ENCODE assay signal across 24 cellular contexts in genomic region chr5:168128556-168128955, GRCh38.
DNase-seq lines count a peak whose midpoint lies in the region; ATAC-seq and TF ChIP-seq lines count a peak whose summit lies in the region.
"Had no signal": no experiment of that assay in that cellular context is flagged by ENCODE, and none has a peak within 500 bp of the region (broad histone marks: within the 10 kb centered on the region; RNA-seq: fewer than 3 reads in every experiment).

No MANE protein-coding gene starts in this region.

- peaks cover 7% of the 10 kb centered on the region for H3K4me1 Mint-ChIP-seq in endodermal cell

- TF ChIP-seq POLR2A in esophagus muscularis mucosa (IDR thresholded peaks at IDR 0.05; ENCODE audit: low read depth), result no peak

- no peaks in the 10 kb centered on the region for H3K4me1 ChIP-seq in endodermal cell (ENCODE audit: control insufficient read depth, insufficient read depth, low read length)
- H3K4me1 ChIP-seq in esophagus muscularis mucosa, result peaks cover 0 to 11% (median 9%) of the 10 kb centered on the region in 4 donors
- H3K4me1 ChIP-seq: transverse colon had no signal

- TF ChIP-seq CTCF in endodermal cell (conservative IDR thresholded peaks at IDR 0.05) (no peak), esophagus muscularis mucosa (IDR thresholded peaks at IDR 0.05) (no peak)

- H3K9me3 ChIP-seq in endodermal cell (ENCODE audit: control insufficient read depth, low read length) (no peaks in the 10 kb centered on the region), esophagus muscularis mucosa (no peaks in the 10 kb centered on the region)
- H3K9me3 ChIP-seq: mucosa of descending colon, transverse colon had no signal

- ATAC-seq in sciatic nerve, result peak; percentile 71
- ATAC-seq: K562; mucosa of descending colon; stimulated activated naive CD8-positive, alpha-beta T cell treated with anti-CD3 and anti-CD28 coated beads, Interleukin-15, amount 100 ng/mL, for 72 hours had no signal

- H3K27me3 Mint-ChIP-seq in endodermal cell (ENCODE audit: insufficient read depth), result peaks cover 2% of the 10 kb centered on the region
- H3K27me3 Mint-ChIP-seq: activated CD4-positive, alpha-beta T cell treated with anti-CD3 and anti-CD28 coated beads, Interleukin-2, amount 10 ng/mL, durations not matched to agents 7 days and 5 days had no signal

- H3K4me3 ChIP-seq in endodermal cell (ENCODE audit: low read length), result no peak overlapping the region
- no peak overlapping the region for H3K4me3 ChIP-seq in esophagus muscularis mucosa
- H3K4me3 ChIP-seq: K562, lung, mucosa of descending colon, transverse colon had no signal

- no peaks in the 10 kb centered on the region for H3K36me3 Mint-ChIP-seq in endodermal cell (ENCODE audit: low read depth)

- DNase-seq in NCI-H1092 treated with DMSO at 0.1 percent for 48 hours (lab: John Stamatoyannopoulos, UW), result peak; percentile 39
- no peak for DNase-seq in NCI-H1092 (lab: John Stamatoyannopoulos, UW)
- peak; percentile 31 for DNase-seq in NCI-H82 (lab: John Stamatoyannopoulos, UW)
- DNase-seq in endodermal cell, result no peak
- no peak for DNase-seq in sciatic nerve (ENCODE audit: low spot score)
- DNase-seq in Kasumi-1 (lab: John Stamatoyannopoulos, UW), result no peak
- no peak for DNase-seq in esophagus muscularis mucosa (ENCODE audit: extremely low spot score)
- DNase-seq in kidney glomerular epithelial cell (lab: John Stamatoyannopoulos, UW), result no peak
- DNase-seq: activated CD4-positive, alpha-beta T cell treated with anti-CD3 and anti-CD28 coated beads, Interleukin-2, amount 10 ng/mL, durations not matched to agents 7 days and 5 days; activated naive CD4-positive, alpha-beta T cell treated with anti-CD3 and anti-CD28 coated beads for 36 hours; amygdala; CD4-positive, alpha-beta T cell; central memory CD4-positive, alpha-beta T cell; islet precursor cell; mucosa of descending colon; NCI-H1694; NCI-H526 treated with DMSO at 0.1 percent for 48 hours; stimulated activated naive CD8-positive, alpha-beta T cell treated with anti-CD3 and anti-CD28 coated beads, Interleukin-15, amount 100 ng/mL, for 72 hours; T-helper 9 cell; transverse colon had no signal

- no peak for TF ChIP-seq EP300 in esophagus muscularis mucosa (IDR thresholded peaks at IDR 0.05)

- 92% methylated on average over 4 to 7 of the region's 7 CpGs for WGBS in endodermal cell (ENCODE audit: insufficient coverage in 1 of 2, insufficient read length in 1 of 2), 2 experiments
- WGBS in esophagus muscularis mucosa, result 50% methylated on average over 7 of the region's 7 CpGs

- peak overlapping the region; percentile 91 for H3K27ac ChIP-seq in endodermal cell (ENCODE audit: low read depth, low read length)
- H3K27ac ChIP-seq in esophagus muscularis mucosa (replicated peaks in 1 of 4), result no peak overlapping the region
- H3K27ac ChIP-seq: 22Rv1, RWPE1, transverse colon had no signal

- no peaks in the 10 kb centered on the region for H3K9me3 Mint-ChIP-seq in endodermal cell
- H3K9me3 Mint-ChIP-seq: activated CD4-positive, alpha-beta T cell treated with anti-CD3 and anti-CD28 coated beads, Interleukin-2, amount 10 ng/mL, durations not matched to agents 7 days and 5 days; activated naive CD4-positive, alpha-beta T cell treated with anti-CD3 and anti-CD28 coated beads for 36 hours; CD4-positive, alpha-beta T cell; stimulated activated naive CD8-positive, alpha-beta T cell treated with anti-CD3 and anti-CD28 coated beads, Interleukin-15, amount 100 ng/mL, for 72 hours had no signal

- H3K36me3 ChIP-seq in endodermal cell (ENCODE audit: control insufficient read depth, insufficient read depth, low read length) (no peaks in the 10 kb centered on the region), esophagus muscularis mucosa (no peaks in the 10 kb centered on the region)
- H3K36me3 ChIP-seq: transverse colon had no signal

- intact Hi-C loops in sciatic nerve (cut with DNase I), result no loop called here
- intact Hi-C loops in esophagus muscularis mucosa (cut with DNase I), result no loop called here

- no peak overlapping the region for H3K4me3 Mint-ChIP-seq in endodermal cell
- H3K4me3 Mint-ChIP-seq: activated CD4-positive, alpha-beta T cell treated with anti-CD3 and anti-CD28 coated beads, Interleukin-2, amount 10 ng/mL, durations not matched to agents 7 days and 5 days; activated naive CD4-positive, alpha-beta T cell treated with anti-CD3 and anti-CD28 coated beads for 36 hours; CD4-positive, alpha-beta T cell; stimulated activated naive CD8-positive, alpha-beta T cell treated with anti-CD3 and anti-CD28 coated beads, Interleukin-15, amount 100 ng/mL, for 72 hours had no signal

- no peak overlapping the region for H3K9ac ChIP-seq in endodermal cell (ENCODE audit: extremely low read depth, low read length, poor library complexity, severe bottlenecking)

- H3K27ac Mint-ChIP-seq in endodermal cell, result no peak overlapping the region
- H3K27ac Mint-ChIP-seq: activated CD4-positive, alpha-beta T cell treated with anti-CD3 and anti-CD28 coated beads, Interleukin-2, amount 10 ng/mL, durations not matched to agents 7 days and 5 days; activated naive CD4-positive, alpha-beta T cell treated with anti-CD3 and anti-CD28 coated beads for 36 hours; CD4-positive, alpha-beta T cell; stimulated activated naive CD8-positive, alpha-beta T cell treated with anti-CD3 and anti-CD28 coated beads, Interleukin-15, amount 100 ng/mL, for 72 hours had no signal

- H3K27me3 ChIP-seq in endodermal cell (ENCODE audit: control insufficient read depth, insufficient read depth, low read length, poor library complexity, severe bottlenecking), result no peaks in the 10 kb centered on the region
- H3K27me3 ChIP-seq in esophagus muscularis mucosa, result no peaks in the 10 kb centered on the region
- H3K27me3 ChIP-seq: transverse colon had no signal

Comparison
In these comparisons a context has a peak if more than half of its experiments do, and no peak if none do; other contexts are left out.
1. DNase-seq: peak in NCI-H1092 treated with DMSO at 0.1 percent for 48 hours (single experiment) and NCI-H82 (single experiment); none in NCI-H1092 (single experiment), endodermal cell (single experiment), sciatic nerve (single experiment), Kasumi-1 (0 of 2), esophagus muscularis mucosa (single experiment) and kidney glomerular epithelial cell (single experiment).